In the genomic region with DNA sequence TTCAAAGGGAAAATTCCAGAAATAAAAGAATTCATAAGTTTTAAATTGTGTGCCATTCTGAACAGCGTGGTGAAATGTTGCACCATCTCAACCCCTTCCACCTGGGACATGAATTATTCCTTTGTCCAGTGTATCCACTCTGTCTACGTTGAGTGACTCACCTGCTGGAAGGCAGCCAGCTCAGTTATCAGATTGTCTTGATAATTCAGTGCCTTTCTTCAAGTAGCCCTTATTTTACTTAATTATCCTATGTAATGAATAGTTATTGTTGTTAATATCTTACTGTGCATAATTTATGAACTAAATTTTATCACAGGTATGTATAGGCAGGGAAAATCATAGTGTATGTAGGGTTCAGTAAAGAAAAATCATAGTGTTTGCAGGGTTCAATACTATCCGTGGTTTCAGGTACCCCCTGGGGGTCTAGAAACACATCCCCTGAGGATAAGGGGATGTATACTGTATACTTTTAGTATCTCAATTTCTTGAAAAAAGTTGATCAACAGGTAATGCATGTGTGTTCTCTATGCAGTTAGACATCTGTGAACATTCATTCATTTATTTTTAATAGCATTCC, we compare ENCODE assay signal across 8 cellular contexts. TPM values are rescaled to one million over a fixed set of nuclear protein-coding genes. Genes with fewer than 3 reads are reported as not detected.
DNase-seq lines count a peak whose midpoint lies in the region; ATAC-seq and TF ChIP-seq lines count a peak whose summit lies in the region.

No MANE protein-coding gene starts in this region.

- H4K20me1 ChIP-seq in BLaER1 treated with 17β-estradiol and CSF1 and Interleukin-3, amounts not matched to agents 10 nM and 100 nM: no peaks in the 10 kb centered on the region

- no peak overlapping the region; a peak in 1 of 22 replicates for H3K27ac ChIP-seq in BLaER1 treated with 17β-estradiol and CSF1 and Interleukin-3, amounts not matched to agents 10 nM and 100 nM
- peak overlapping the region in 1 of 2 donors; percentile 45 for H3K27ac ChIP-seq in breast epithelium

- ATAC-seq in GM19455 (IDR thresholded peaks at IDR 0.05; ENCODE audit: unreplicated experiment) (peak; percentile 38), sciatic nerve (no peak)

- no peak for TF ChIP-seq CTCF in breast epithelium (IDR thresholded peaks at IDR 0.05)

- H3K9ac ChIP-seq in BLaER1 treated with 17β-estradiol and CSF1 and Interleukin-3, amounts not matched to agents 10 nM and 100 nM: no peak overlapping the region

- H3K4me1 ChIP-seq in BLaER1 treated with 17β-estradiol and CSF1 and Interleukin-3, amounts not matched to agents 10 nM and 100 nM: peaks cover 3 to 26% (median 20%) of the 10 kb centered on the region in 10 experiments
- no peaks in the 10 kb centered on the region for H3K4me1 ChIP-seq in breast epithelium

- H3K4me2 ChIP-seq in BLaER1 treated with 17β-estradiol and CSF1 and Interleukin-3, amounts not matched to agents 10 nM and 100 nM: peak overlapping the region in 7 of 11 experiments; percentile 1 to 36 (median 12); a peak in 6 of 22 replicates

- no peak for TF ChIP-seq POLR2A in breast epithelium (IDR thresholded peaks at IDR 0.05)

- no peak overlapping the region for H3K4me3 ChIP-seq in BLaER1 treated with 17β-estradiol and CSF1 and Interleukin-3, amounts not matched to agents 10 nM and 100 nM
- H3K4me3 ChIP-seq in breast epithelium: no peak overlapping the region

- H3K36me3 ChIP-seq in BLaER1 treated with 17β-estradiol and CSF1 and Interleukin-3, amounts not matched to agents 10 nM and 100 nM: no peaks in the 10 kb centered on the region
- no peaks in the 10 kb centered on the region for H3K36me3 ChIP-seq in breast epithelium

- peak; percentile 44 for DNase-seq in HPDE6-E6E7 (ENCODE audit: extremely low spot score)
- DNase-seq in breast epithelium (ENCODE audit: low spot score in 2 of 2): peak; percentile 61 to 64
- DNase-seq in NCI-H1694 treated with DMSO at 0.1 percent for 48 hours (lab: John Stamatoyannopoulos, UW): no peak
- no peak for DNase-seq in sciatic nerve (ENCODE audit: low spot score)
- DNase-seq in stimulated activated CD4-positive, alpha-beta T cell treated with anti-CD3 and anti-CD28 coated beads, Interleukin-4, amount 100 ng/mL, for 24 hours: no peak
- DNase-seq in NCI-H446 (lab: John Stamatoyannopoulos, UW): no peak

- no peaks in the 10 kb centered on the region for H3K9me3 ChIP-seq in BLaER1 treated with 17β-estradiol and CSF1 and Interleukin-3, amounts not matched to agents 10 nM and 100 nM (replicated peaks in 1 of 11)
- H3K9me3 ChIP-seq in breast epithelium: no peaks in the 10 kb centered on the region

- intact Hi-C loops in breast epithelium (cut with DNase I; ENCODE audit: low total_unique reads) (no loop called here), sciatic nerve (cut with DNase I) (no loop called here)

- no peaks in the 10 kb centered on the region for H3K27me3 ChIP-seq in BLaER1 treated with 17β-estradiol and CSF1 and Interleukin-3, amounts not matched to agents 10 nM and 100 nM
- H3K27me3 ChIP-seq in breast epithelium: no peaks in the 10 kb centered on the region

RNA-seq across cellular contexts. Expression of a gene that starts 7.7 kb away (rescaled TPM):
- total RNA-seq in breast epithelium (10 to 100 TPM; 19.3 to 29.4 (median 25.0) TPM), sciatic nerve (20.3 TPM)

RNA-seq across cellular contexts. Expression of a gene that starts 20.5 kb away (rescaled TPM):
- total RNA-seq in breast epithelium: 10 to 100 TPM in 2 of 3 donors, 1 to 10 TPM in 1; 6.7 to 27.2 (median 20.3) TPM
- total RNA-seq in sciatic nerve: 13.5 TPM

Comparison
In these comparisons a context has a peak if more than half of its experiments do, and no peak if none do; other contexts are left out.
1. DNase-seq: peak in HPDE6-E6E7 (single experiment) and breast epithelium (2 of 2); none in NCI-H1694 treated with DMSO at 0.1 percent for 48 hours (single experiment), sciatic nerve (single experiment), stimulated activated CD4-positive, alpha-beta T cell treated with anti-CD3 and anti-CD28 coated beads, Interleukin-4, amount 100 ng/mL, for 24 hours (single experiment) and NCI-H446 (0 of 2).